8 cellular contexts compared by ENCODE assay signal in genomic region chr6:137873273-137873762, GRCh38. TPM values are rescaled to one million over a fixed set of nuclear protein-coding genes. Genes with fewer than 3 reads are reported as not detected.
DNase-seq lines count a peak whose midpoint lies in the region; ATAC-seq and TF ChIP-seq lines count a peak whose summit lies in the region.

No MANE protein-coding gene starts in this region.

- CTCF ChIA-PET in activated CD4-positive, alpha-beta T cell treated with anti-CD3 and anti-CD28 coated beads for 36 hours (lab: Charles Lee) = interaction anchor here (0.7 to 10.9 kb wide), 25 partner anchors 9 to 216 kb away, joined by 3 to 137 read pairs (median 5); no protein-coding TSS in a partner anchor

- peak; percentile 56 for ATAC-seq in activated CD4-positive, alpha-beta T cell treated with anti-CD3 and anti-CD28 coated beads for 36 hours
- ATAC-seq in HG03571 (IDR thresholded peaks at IDR 0.05; ENCODE audit: unreplicated experiment) (peak; percentile 44), SK-N-SH treated with all-trans-retinoic acid at 6 μM for 48 hours (no peak)

- intact Hi-C loops in activated CD4-positive, alpha-beta T cell treated with anti-CD3 and anti-CD28 coated beads for 36 hours (cut with DNase I, micrococcal nuclease) = loop anchor here (1.0 kb wide), 7 partner anchors 9 to 195 kb away; no protein-coding TSS in a partner anchor

- H3K4me1 ChIP-seq in skeletal muscle tissue (ENCODE audit: control insufficient read depth in 3 of 3, insufficient read depth in 3 of 3, low read length in 3 of 3) = peaks cover 11 to 27% (median 18%) of the 10 kb centered on the region in 3 donors

- POLR2A ChIA-PET in activated CD4-positive, alpha-beta T cell treated with anti-CD3 and anti-CD28 coated beads for 36 hours (lab: Charles Lee) = interaction anchor here (0.6 to 2.0 kb wide), 8 partner anchors 9 to 174 kb away, joined by 3 to 7 read pairs (median 4); no protein-coding TSS in a partner anchor

- peak; percentile 93 for DNase-seq in activated CD4-positive, alpha-beta T cell treated with anti-CD3 and anti-CD28 coated beads for 36 hours
- DNase-seq in activated CD4-positive, alpha-beta T cell treated with anti-CD3 and anti-CD28 coated beads, Interleukin-2, amount 50 U/mL, for 1 hour = no peak
- peak; percentile 88 to 92 for DNase-seq in activated CD4-positive, alpha-beta T cell treated with anti-CD3 and anti-CD28 coated beads, Interleukin-2, amount 50 U/mL, for 48 hours
- DNase-seq in fibroblast of mammary gland (ENCODE audit: low read depth) = peak; percentile 98
- no peak for DNase-seq in NCI-H82 treated with DMSO at 0.1 percent for 48 hours (lab: John Stamatoyannopoulos, UW; ENCODE audit: unreplicated experiment)

- H3K4me3 Mint-ChIP-seq in activated CD4-positive, alpha-beta T cell treated with anti-CD3 and anti-CD28 coated beads for 36 hours = peak overlapping the region; percentile 91

- no peaks in the 10 kb centered on the region for H3K27me3 Mint-ChIP-seq in activated CD4-positive, alpha-beta T cell treated with anti-CD3 and anti-CD28 coated beads for 36 hours

- peak overlapping the region; percentile 16 for H3K4me3 ChIP-seq in fibroblast of mammary gland (ENCODE audit: control insufficient read depth, low read depth, low read length)
- H3K4me3 ChIP-seq in skeletal muscle tissue (ENCODE audit: low read length in 3 of 3) = peak overlapping the region in 2 of 3 donors; percentile 13 to 59

- H3K36me3 Mint-ChIP-seq in activated CD4-positive, alpha-beta T cell treated with anti-CD3 and anti-CD28 coated beads for 36 hours (ENCODE audit: low read depth) = peaks cover 100% of the 10 kb centered on the region

- no peaks in the 10 kb centered on the region for H3K9me3 ChIP-seq in skeletal muscle tissue (ENCODE audit: control insufficient read depth in 3 of 3, low read length in 3 of 3)

- no peak for TF ChIP-seq CTCF in fibroblast of mammary gland (conservative IDR thresholded peaks at IDR 0.05; ENCODE audit: control insufficient read depth, insufficient read depth, low read depth, low read length)

- H3K4me1 Mint-ChIP-seq in activated CD4-positive, alpha-beta T cell treated with anti-CD3 and anti-CD28 coated beads for 36 hours = peaks cover 40% of the 10 kb centered on the region

- H3K36me3 ChIP-seq in skeletal muscle tissue (ENCODE audit: control insufficient read depth in 3 of 3, insufficient read depth in 3 of 3, low read length in 3 of 3) = peaks cover 22 to 47% (median 43%) of the 10 kb centered on the region in 3 donors

- peak overlapping the region; percentile 99 for H3K27ac Mint-ChIP-seq in activated CD4-positive, alpha-beta T cell treated with anti-CD3 and anti-CD28 coated beads for 36 hours

- no peaks in the 10 kb centered on the region for H3K27me3 ChIP-seq in skeletal muscle tissue (ENCODE audit: control insufficient read depth in 3 of 3, insufficient read depth in 3 of 3, low read length in 3 of 3)

- H3K9me3 Mint-ChIP-seq in activated CD4-positive, alpha-beta T cell treated with anti-CD3 and anti-CD28 coated beads for 36 hours (ENCODE audit: low read depth) = no peaks in the 10 kb centered on the region

- H3K27ac ChIP-seq in skeletal muscle tissue (ENCODE audit: low read depth, low read length) = no peak overlapping the region

- no peak overlapping the region for H3K9ac ChIP-seq in skeletal muscle tissue (ENCODE audit: low read depth in 1 of 3, low read length in 3 of 3)

TF ChIP-seq in SK-N-SH treated with all-trans-retinoic acid at 6 μM for 48 hours, 23 proteins besides CTCF, POLR2A, EP300 and RAD21 (continues in another document):
- TF ChIP-seq ZFP3 (CRISPR knock-in tag; IDR thresholded peaks at IDR 0.05) (no peak), GLIS3 (CRISPR knock-in tag; IDR thresholded peaks at IDR 0.05) (no peak), TCF4 (CRISPR knock-in tag; IDR thresholded peaks at IDR 0.05; ENCODE audit: borderline replicate concordance) (no peak), ZNF70 (CRISPR knock-in tag; IDR thresholded peaks at IDR 0.05) (no peak), ZNF8 (CRISPR knock-in tag; IDR thresholded peaks at IDR 0.05) (no peak), SNAI2 (CRISPR knock-in tag; IDR thresholded peaks at IDR 0.05) (no peak), ZFP30 (CRISPR knock-in tag; IDR thresholded peaks at IDR 0.05) (no peak), PPARA (CRISPR knock-in tag; IDR thresholded peaks at IDR 0.05; ENCODE audit: borderline replicate concordance) (no peak), PATZ1 (CRISPR knock-in tag; IDR thresholded peaks at IDR 0.05; ENCODE audit: borderline replicate concordance) (no peak), ISL1 (CRISPR knock-in tag; IDR thresholded peaks at IDR 0.05) (no peak), ARNTL (CRISPR knock-in tag; IDR thresholded peaks at IDR 0.05; ENCODE audit: borderline replicate concordance, low read depth) (no peak), RARB (CRISPR knock-in tag; IDR thresholded peaks at IDR 0.05) (no peak), TOX (CRISPR knock-in tag; IDR thresholded peaks at IDR 0.05; ENCODE audit: borderline replicate concordance) (no peak), ZC3H10 (CRISPR knock-in tag; IDR thresholded peaks at IDR 0.05) (no peak), CSRNP3 (CRISPR knock-in tag; IDR thresholded peaks at IDR 0.05) (no peak), CREB5 (CRISPR knock-in tag; IDR thresholded peaks at IDR 0.05; ENCODE audit: low read depth) (no peak), ZNF565 (CRISPR knock-in tag; conservative IDR thresholded peaks at IDR 0.05; ENCODE audit: low read depth) (no peak)
- TF ChIP-seq, protein P1, sequence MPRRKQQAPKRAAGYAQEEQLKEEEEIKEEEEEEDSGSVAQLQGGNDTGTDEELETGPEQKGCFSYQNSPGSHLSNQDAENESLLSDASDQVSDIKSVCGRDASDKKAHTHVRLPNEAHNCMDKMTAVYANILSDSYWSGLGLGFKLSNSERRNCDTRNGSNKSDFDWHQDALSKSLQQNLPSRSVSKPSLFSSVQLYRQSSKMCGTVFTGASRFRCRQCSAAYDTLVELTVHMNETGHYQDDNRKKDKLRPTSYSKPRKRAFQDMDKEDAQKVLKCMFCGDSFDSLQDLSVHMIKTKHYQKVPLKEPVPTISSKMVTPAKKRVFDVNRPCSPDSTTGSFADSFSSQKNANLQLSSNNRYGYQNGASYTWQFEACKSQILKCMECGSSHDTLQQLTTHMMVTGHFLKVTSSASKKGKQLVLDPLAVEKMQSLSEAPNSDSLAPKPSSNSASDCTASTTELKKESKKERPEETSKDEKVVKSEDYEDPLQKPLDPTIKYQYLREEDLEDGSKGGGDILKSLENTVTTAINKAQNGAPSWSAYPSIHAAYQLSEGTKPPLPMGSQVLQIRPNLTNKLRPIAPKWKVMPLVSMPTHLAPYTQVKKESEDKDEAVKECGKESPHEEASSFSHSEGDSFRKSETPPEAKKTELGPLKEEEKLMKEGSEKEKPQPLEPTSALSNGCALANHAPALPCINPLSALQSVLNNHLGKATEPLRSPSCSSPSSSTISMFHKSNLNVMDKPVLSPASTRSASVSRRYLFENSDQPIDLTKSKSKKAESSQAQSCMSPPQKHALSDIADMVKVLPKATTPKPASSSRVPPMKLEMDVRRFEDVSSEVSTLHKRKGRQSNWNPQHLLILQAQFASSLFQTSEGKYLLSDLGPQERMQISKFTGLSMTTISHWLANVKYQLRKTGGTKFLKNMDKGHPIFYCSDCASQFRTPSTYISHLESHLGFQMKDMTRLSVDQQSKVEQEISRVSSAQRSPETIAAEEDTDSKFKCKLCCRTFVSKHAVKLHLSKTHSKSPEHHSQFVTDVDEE (CRISPR knock-in tag; IDR thresholded peaks at IDR 0.05) = no peak

RNA-seq across cellular contexts. Expression of gene TNFAIP3, which starts 6.3 kb away (rescaled TPM):
- total RNA-seq in activated CD4-positive, alpha-beta T cell treated with anti-CD3 and anti-CD28 coated beads for 36 hours = 100 to 1,000 TPM; 284 to 371 TPM
- 6.3 TPM for total RNA-seq in skeletal muscle tissue

Comparison
In these comparisons a context has a peak if more than half of its experiments do, and no peak if none do; other contexts are left out.
1. DNase-seq: peak in activated CD4-positive, alpha-beta T cell treated with anti-CD3 and anti-CD28 coated beads for 36 hours (single experiment), activated CD4-positive, alpha-beta T cell treated with anti-CD3 and anti-CD28 coated beads, Interleukin-2, amount 50 U/mL, for 48 hours (2 of 2) and fibroblast of mammary gland (single experiment); none in activated CD4-positive, alpha-beta T cell treated with anti-CD3 and anti-CD28 coated beads, Interleukin-2, amount 50 U/mL, for 1 hour (single experiment) and NCI-H82 treated with DMSO at 0.1 percent for 48 hours (single experiment).
2. RNA of gene TNFAIP3, which starts 6.3 kb away (total RNA-seq): 284 to 371 TPM in activated CD4-positive, alpha-beta T cell treated with anti-CD3 and anti-CD28 coated beads for 36 hours; 6.3 TPM in skeletal muscle tissue (single experiment); every median in the first group is over 10 times any median in the second.